Comparison of ENCODE assay signal across 23 cellular contexts in genomic region chr10:84261236-84261635, GRCh38. TPM values are rescaled to one million over a fixed set of nuclear protein-coding genes. Genes with fewer than 3 reads are reported as not detected.
DNase-seq lines count a peak whose midpoint lies in the region; FAIRE-seq and TF ChIP-seq lines count a peak whose summit lies in the region.
"Had no signal": no experiment of that assay in that cellular context is flagged by ENCODE, and none has a peak within 500 bp of the region (broad histone marks: within the 10 kb centered on the region; RNA-seq: fewer than 3 reads in every experiment).

No MANE protein-coding gene starts in this region.

- H3K4me2 ChIP-seq in neuronal stem cell (ENCODE audit: insufficient read depth, low read length, poor library complexity, severe bottlenecking), result no peak overlapping the region

- H3K27me3 ChIP-seq in bronchial epithelial cell (ENCODE audit: control insufficient read depth, insufficient read depth, low read length) (no peaks in the 10 kb centered on the region), colonic mucosa (no peaks in the 10 kb centered on the region), neuronal stem cell (ENCODE audit: control insufficient read depth in 3 of 3, insufficient read depth in 3 of 3, low read depth in 1 of 3, low read length in 3 of 3) (peaks cover 0 to 28% (median 3%) of the 10 kb centered on the region in 3 experiments), Peyer's patch (no peaks in the 10 kb centered on the region)

- H3K9me3 ChIP-seq in colonic mucosa (no peaks in the 10 kb centered on the region), neuronal stem cell (replicated peaks in 1 of 2; ENCODE audit: control insufficient read depth in 2 of 2, insufficient read depth in 1 of 2, low read depth in 1 of 2, low read length in 2 of 2) (no peaks in the 10 kb centered on the region), Peyer's patch (no peaks in the 10 kb centered on the region)

- TF ChIP-seq CTCF in bronchial epithelial cell (IDR thresholded peaks at IDR 0.05; ENCODE audit: insufficient read depth, low read length, severe bottlenecking) (no peak), colonic mucosa (IDR thresholded peaks at IDR 0.05) (no peak), Peyer's patch (IDR thresholded peaks at IDR 0.05) (no peak)

- no peak overlapping the region for H3K14ac ChIP-seq in neuronal stem cell (ENCODE audit: low read length)

- no peak for TF ChIP-seq POLR2A in Peyer's patch (IDR thresholded peaks at IDR 0.05)

- H2BK5ac ChIP-seq in neuronal stem cell (ENCODE audit: low read length), result no peak overlapping the region

- H3K36me3 ChIP-seq in bronchial epithelial cell (ENCODE audit: control insufficient read depth, insufficient read depth, low read length), result no peaks in the 10 kb centered on the region
- no peaks in the 10 kb centered on the region for H3K36me3 ChIP-seq in colonic mucosa
- no peaks in the 10 kb centered on the region for H3K36me3 ChIP-seq in neuronal stem cell (replicated peaks in 1 of 2; ENCODE audit: control insufficient read depth in 2 of 2, insufficient read depth in 2 of 2, low read length in 2 of 2)
- H3K36me3 ChIP-seq in Peyer's patch, result no peaks in the 10 kb centered on the region

- DNase-seq in bronchial epithelial cell (ENCODE audit: low read depth) (no peak), colonic mucosa (peak; percentile 11), neuronal stem cell (ENCODE audit: low spot score) (no peak), SK-N-DZ (ENCODE audit: low spot score) (no peak), pons (ENCODE audit: low spot score) (no peak), Peyer's patch (no peak)
- DNase-seq: Calu3; CD4-positive, alpha-beta memory T cell; COR-L47; DMS53; DMS79 treated with DMSO at 0.1 percent for 48 hours; GF-D8; GM23248; H7; HCEC 1CT had no signal

- peak; percentile 40 for FAIRE-seq in bronchial epithelial cell (lab: Jason Lieb, UNC)
- FAIRE-seq: GM12891, GM18507, H1 had no signal

- peak overlapping the region; percentile 74 for H3K18ac ChIP-seq in neuronal stem cell (ENCODE audit: low read length)

- no peak overlapping the region for H4K8ac ChIP-seq in neuronal stem cell (ENCODE audit: low read depth, low read length)

- H3K4ac ChIP-seq in neuronal stem cell (ENCODE audit: low read length), result no peak overlapping the region

- H2BK12ac ChIP-seq in neuronal stem cell (ENCODE audit: low read length), result no peak overlapping the region

- H2BK120ac ChIP-seq in neuronal stem cell (ENCODE audit: low read depth, low read length), result no peak overlapping the region

- H2AK5ac ChIP-seq in neuronal stem cell (ENCODE audit: low read depth, low read length), result no peak overlapping the region

- no peak overlapping the region for H3K23ac ChIP-seq in neuronal stem cell (ENCODE audit: low read depth, low read length, poor library complexity)

- H3K4me1 ChIP-seq in colonic mucosa (no peaks in the 10 kb centered on the region), neuronal stem cell (ENCODE audit: control insufficient read depth in 2 of 2, insufficient read depth in 1 of 2, low read depth in 1 of 2, low read length in 2 of 2) (peaks cover 0 to 7% of the 10 kb centered on the region in 2 donors), Peyer's patch (no peaks in the 10 kb centered on the region)

- H2BK15ac ChIP-seq in neuronal stem cell (ENCODE audit: low read length), result no peak overlapping the region

- no peak overlapping the region for H3K9ac ChIP-seq in colonic mucosa (ENCODE audit: low read depth in 2 of 2, low read length in 2 of 2)
- H3K9ac ChIP-seq in neuronal stem cell (ENCODE audit: low read depth, low read length, poor library complexity), result no peak overlapping the region
- H3K9ac ChIP-seq: GM23248 had no signal

- H3K4me3 ChIP-seq in bronchial epithelial cell (ENCODE audit: low read depth, low read length) (no peak overlapping the region), colonic mucosa (no peak overlapping the region), neuronal stem cell (ENCODE audit: low read length in 2 of 2) (no peak overlapping the region), Peyer's patch (no peak overlapping the region)
- H3K4me3 ChIP-seq: GM23248 had no signal

- intact Hi-C loops in colonic mucosa (cut with DNase I), result loop anchor here (5.0 to 10.0 kb wide), 2 partner anchors 114 to 171 kb away; no protein-coding TSS in a partner anchor

- no peak overlapping the region for H4K91ac ChIP-seq in neuronal stem cell (ENCODE audit: low read depth, low read length, poor library complexity)

- no peaks in the 10 kb centered on the region for H3K79me1 ChIP-seq in neuronal stem cell (ENCODE audit: low read depth, low read length)

- WGBS in neuronal stem cell (ENCODE audit: extremely low coverage in 2 of 2, insufficient read length in 2 of 2, insufficient replicate concordance in 1 of 2), 2 donors, result no CpG with 5 or more reads among the region's 4 CpGs

- no peak overlapping the region for H2AFZ ChIP-seq in neuronal stem cell (ENCODE audit: low read length)
- H2AFZ ChIP-seq: GM23248 had no signal

- no peak overlapping the region for H3K27ac ChIP-seq in colonic mucosa
- H3K27ac ChIP-seq in neuronal stem cell (replicated peaks; ENCODE audit: low read length), result no peak overlapping the region
- no peak overlapping the region for H3K27ac ChIP-seq in Peyer's patch
- H3K27ac ChIP-seq: GM23248 had no signal

RNA-seq across cellular contexts. Expression of gene RGR, which starts 16.4 kb away (rescaled TPM):
- total RNA-seq in bronchial epithelial cell (not detected in 2 replicates), colonic mucosa (not detected), Peyer's patch (1 to 10 TPM in 1 of 4 donors, not detected in 3; 4.0 TPM)
- 1.0 TPM for polyA plus RNA-seq in neuronal stem cell (2013, experiment 1 of 2)
- polyA plus RNA-seq in neuronal stem cell (2013, experiment 2 of 2), result 1.3 TPM
- not detected in 2 replicates for polyA plus RNA-seq in SK-N-DZ (2014; cell fraction: cytosol; rRNA removed)
- not detected in 2 replicates for polyA plus RNA-seq in SK-N-DZ (2014; cell fraction: nucleus; rRNA removed)
- total RNA-seq: A172; A673; Calu3; CD4-positive, alpha-beta memory T cell; Daoy; G401; GM23248; H1; H7 had no signal
- polyA plus RNA-seq: BJ; CD4-positive, alpha-beta memory T cell; GM23248; H1 had no signal

RNA-seq across cellular contexts. Expression of gene LRIT1, which starts 19.9 kb away (rescaled TPM):
- not detected in 2 replicates for total RNA-seq in bronchial epithelial cell
- total RNA-seq in colonic mucosa, result not detected
- 0.01 TPM for polyA plus RNA-seq in neuronal stem cell (2013, experiment 1 of 2)
- polyA plus RNA-seq in neuronal stem cell (2013, experiment 2 of 2), result not detected
- polyA plus RNA-seq in SK-N-DZ (2014; cell fraction: cytosol; rRNA removed), result not detected in 2 replicates
- polyA plus RNA-seq in SK-N-DZ (2014; cell fraction: nucleus; rRNA removed), result not detected in 2 replicates
- not detected for total RNA-seq in Peyer's patch
- total RNA-seq: A172; A673; Calu3; CD4-positive, alpha-beta memory T cell; Daoy; G401; GM23248; H1; H7 had no signal
- polyA plus RNA-seq: BJ; CD4-positive, alpha-beta memory T cell; GM23248 had no signal

RNA-seq across cellular contexts. Expression of gene LRIT2, which starts 35.9 kb away (rescaled TPM):
- total RNA-seq in bronchial epithelial cell (not detected in 2 replicates), colonic mucosa (not detected), Peyer's patch (not detected)
- not detected for polyA plus RNA-seq in neuronal stem cell (2013, experiment 1 of 2)
- polyA plus RNA-seq in neuronal stem cell (2013, experiment 2 of 2), result not detected
- not detected in 2 replicates for polyA plus RNA-seq in SK-N-DZ (2014; cell fraction: cytosol; rRNA removed)
- polyA plus RNA-seq in SK-N-DZ (2014; cell fraction: nucleus; rRNA removed), result not detected in 2 replicates
- total RNA-seq: A172; A673; Calu3; CD4-positive, alpha-beta memory T cell; Daoy; G401; GM23248; H1; H7 had no signal
- polyA plus RNA-seq: BJ; CD4-positive, alpha-beta memory T cell; GM23248; H1 had no signal
